In the genomic region with DNA sequence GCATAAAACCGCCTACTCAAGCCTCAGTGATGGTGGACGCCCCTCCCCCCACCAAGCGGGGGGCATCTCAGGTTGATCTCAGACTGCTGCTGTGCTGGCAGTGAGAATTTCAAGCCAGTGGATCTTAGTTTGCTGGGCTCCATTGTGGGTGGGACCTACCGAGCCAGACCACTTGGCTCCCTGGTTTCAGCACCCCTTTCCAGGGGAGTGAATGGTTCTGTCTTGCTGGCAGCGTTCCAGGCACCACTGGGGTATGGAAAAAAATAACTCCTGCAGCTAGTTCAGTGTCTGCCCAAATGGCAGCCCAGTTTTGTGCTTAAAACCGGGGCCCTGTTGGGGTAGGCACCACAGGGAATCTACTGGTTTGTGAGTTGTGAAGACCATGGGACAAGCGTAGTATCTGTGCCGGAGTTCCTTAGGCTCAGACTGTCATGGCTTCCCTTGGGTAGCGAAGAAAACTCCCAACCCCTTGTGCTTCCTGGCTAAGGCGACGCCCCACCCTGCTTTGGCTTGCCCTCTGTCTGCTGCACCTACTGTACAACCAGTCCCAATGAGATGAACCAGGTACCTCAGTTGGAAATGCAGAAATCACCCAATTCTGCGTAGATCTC, we compare ENCODE assay signal across 1 cellular context.
TF ChIP-seq lines count a peak whose summit lies in the region.

No MANE protein-coding gene starts in this region.

TF ChIP-seq in GM23338, 12 proteins besides CTCF, POLR2A, EP300 and RAD21 (continued from another document):
- TF ChIP-seq, protein P1, sequence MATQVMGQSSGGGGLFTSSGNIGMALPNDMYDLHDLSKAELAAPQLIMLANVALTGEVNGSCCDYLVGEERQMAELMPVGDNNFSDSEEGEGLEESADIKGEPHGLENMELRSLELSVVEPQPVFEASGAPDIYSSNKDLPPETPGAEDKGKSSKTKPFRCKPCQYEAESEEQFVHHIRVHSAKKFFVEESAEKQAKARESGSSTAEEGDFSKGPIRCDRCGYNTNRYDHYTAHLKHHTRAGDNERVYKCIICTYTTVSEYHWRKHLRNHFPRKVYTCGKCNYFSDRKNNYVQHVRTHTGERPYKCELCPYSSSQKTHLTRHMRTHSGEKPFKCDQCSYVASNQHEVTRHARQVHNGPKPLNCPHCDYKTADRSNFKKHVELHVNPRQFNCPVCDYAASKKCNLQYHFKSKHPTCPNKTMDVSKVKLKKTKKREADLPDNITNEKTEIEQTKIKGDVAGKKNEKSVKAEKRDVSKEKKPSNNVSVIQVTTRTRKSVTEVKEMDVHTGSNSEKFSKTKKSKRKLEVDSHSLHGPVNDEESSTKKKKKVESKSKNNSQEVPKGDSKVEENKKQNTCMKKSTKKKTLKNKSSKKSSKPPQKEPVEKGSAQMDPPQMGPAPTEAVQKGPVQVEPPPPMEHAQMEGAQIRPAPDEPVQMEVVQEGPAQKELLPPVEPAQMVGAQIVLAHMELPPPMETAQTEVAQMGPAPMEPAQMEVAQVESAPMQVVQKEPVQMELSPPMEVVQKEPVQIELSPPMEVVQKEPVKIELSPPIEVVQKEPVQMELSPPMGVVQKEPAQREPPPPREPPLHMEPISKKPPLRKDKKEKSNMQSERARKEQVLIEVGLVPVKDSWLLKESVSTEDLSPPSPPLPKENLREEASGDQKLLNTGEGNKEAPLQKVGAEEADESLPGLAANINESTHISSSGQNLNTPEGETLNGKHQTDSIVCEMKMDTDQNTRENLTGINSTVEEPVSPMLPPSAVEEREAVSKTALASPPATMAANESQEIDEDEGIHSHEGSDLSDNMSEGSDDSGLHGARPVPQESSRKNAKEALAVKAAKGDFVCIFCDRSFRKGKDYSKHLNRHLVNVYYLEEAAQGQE (IDR thresholded peaks at IDR 0.05; ENCODE audit: unreplicated experiment) = no peak
- TF ChIP-seq STAT1 (IDR thresholded peaks at IDR 0.05; ENCODE audit: unreplicated experiment) (no peak), EZH2 (IDR thresholded peaks at IDR 0.05; ENCODE audit: low read depth, unreplicated experiment) (no peak), EZH2phosphoT487 (IDR thresholded peaks at IDR 0.05; ENCODE audit: unreplicated experiment) (no peak), NANOG (IDR thresholded peaks at IDR 0.05; ENCODE audit: borderline replicate concordance) (no peak), POLR2AphosphoS5 (IDR thresholded peaks at IDR 0.05; ENCODE audit: low read depth) (no peak)
- TF ChIP-seq, protein P2, sequence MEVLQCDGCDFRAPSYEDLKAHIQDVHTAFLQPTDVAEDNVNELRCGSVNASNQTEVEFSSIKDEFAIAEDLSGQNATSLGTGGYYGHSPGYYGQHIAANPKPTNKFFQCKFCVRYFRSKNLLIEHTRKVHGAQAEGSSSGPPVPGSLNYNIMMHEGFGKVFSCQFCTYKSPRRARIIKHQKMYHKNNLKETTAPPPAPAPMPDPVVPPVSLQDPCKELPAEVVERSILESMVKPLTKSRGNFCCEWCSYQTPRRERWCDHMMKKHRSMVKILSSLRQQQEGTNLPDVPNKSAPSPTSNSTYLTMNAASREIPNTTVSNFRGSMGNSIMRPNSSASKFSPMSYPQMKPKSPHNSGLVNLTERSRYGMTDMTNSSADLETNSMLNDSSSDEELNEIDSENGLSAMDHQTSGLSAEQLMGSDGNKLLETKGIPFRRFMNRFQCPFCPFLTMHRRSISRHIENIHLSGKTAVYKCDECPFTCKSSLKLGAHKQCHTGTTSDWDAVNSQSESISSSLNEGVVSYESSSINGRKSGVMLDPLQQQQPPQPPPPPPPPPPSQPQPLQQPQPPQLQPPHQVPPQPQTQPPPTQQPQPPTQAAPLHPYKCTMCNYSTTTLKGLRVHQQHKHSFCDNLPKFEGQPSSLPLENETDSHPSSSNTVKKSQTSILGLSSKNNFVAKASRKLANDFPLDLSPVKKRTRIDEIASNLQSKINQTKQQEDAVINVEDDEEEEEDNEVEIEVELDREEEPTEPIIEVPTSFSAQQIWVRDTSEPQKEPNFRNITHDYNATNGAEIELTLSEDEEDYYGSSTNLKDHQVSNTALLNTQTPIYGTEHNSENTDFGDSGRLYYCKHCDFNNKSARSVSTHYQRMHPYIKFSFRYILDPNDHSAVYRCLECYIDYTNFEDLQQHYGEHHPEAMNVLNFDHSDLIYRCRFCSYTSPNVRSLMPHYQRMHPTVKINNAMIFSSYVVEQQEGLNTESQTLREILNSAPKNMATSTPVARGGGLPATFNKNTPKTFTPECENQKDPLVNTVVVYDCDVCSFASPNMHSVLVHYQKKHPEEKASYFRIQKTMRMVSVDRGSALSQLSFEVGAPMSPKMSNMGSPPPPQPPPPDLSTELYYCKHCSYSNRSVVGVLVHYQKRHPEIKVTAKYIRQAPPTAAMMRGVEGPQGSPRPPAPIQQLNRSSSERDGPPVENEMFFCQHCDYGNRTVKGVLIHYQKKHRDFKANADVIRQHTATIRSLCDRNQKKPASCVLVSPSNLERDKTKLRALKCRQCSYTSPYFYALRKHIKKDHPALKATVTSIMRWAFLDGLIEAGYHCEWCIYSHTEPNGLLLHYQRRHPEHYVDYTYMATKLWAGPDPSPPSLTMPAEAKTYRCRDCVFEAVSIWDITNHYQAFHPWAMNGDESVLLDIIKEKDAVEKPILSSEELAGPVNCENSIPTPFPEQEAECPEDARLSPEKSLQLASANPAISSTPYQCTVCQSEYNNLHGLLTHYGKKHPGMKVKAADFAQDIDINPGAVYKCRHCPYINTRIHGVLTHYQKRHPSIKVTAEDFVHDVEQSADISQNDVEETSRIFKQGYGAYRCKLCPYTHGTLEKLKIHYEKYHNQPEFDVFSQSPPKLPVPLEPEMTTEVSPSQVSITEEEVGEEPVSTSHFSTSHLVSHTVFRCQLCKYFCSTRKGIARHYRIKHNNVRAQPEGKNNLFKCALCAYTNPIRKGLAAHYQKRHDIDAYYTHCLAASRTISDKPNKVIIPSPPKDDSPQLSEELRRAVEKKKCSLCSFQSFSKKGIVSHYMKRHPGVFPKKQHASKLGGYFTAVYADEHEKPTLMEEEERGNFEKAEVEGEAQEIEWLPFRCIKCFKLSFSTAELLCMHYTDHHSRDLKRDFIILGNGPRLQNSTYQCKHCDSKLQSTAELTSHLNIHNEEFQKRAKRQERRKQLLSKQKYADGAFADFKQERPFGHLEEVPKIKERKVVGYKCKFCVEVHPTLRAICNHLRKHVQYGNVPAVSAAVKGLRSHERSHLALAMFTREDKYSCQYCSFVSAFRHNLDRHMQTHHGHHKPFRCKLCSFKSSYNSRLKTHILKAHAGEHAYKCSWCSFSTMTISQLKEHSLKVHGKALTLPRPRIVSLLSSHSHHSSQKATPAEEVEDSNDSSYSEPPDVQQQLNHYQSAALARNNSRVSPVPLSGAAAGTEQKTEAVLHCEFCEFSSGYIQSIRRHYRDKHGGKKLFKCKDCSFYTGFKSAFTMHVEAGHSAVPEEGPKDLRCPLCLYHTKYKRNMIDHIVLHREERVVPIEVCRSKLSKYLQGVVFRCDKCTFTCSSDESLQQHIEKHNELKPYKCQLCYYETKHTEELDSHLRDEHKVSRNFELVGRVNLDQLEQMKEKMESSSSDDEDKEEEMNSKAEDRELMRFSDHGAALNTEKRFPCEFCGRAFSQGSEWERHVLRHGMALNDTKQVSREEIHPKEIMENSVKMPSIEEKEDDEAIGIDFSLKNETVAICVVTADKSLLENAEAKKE (CRISPR knock-in tag; IDR thresholded peaks at IDR 0.05) = no peak
